Comparison of ENCODE assay signal across 27 cellular contexts in the genomic region with DNA sequence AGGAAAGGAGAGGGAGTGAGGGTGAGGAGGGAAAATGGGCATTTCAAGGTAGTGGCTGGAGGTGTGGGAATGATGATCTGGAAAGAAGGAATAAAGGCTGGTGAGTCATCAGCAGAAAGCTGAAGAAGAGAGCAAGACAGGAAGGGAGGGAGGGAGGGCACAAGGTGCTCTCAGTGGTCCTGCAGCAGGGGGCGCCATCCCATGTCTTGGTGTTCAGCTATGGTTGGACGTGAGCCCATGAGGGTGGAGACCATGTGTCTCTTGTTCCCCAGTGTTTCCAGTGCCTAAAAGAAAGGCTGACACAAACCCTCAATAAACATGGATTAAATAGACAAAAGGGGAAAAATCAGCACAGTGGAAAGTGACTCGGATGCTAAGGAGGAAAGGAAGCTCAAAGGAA.
A peak's percentile ranks its signal among the peaks of the same experiment; 100 is the strongest.
DNase-seq lines count a peak whose midpoint lies in the region; ATAC-seq and TF ChIP-seq lines count a peak whose summit lies in the region.
"Had no signal": no experiment of that assay in that cellular context is flagged by ENCODE, and none has a peak within 500 bp of the region (broad histone marks: within the 10 kb centered on the region; RNA-seq: fewer than 3 reads in every experiment).

No MANE protein-coding gene starts in this region.

- H2AFZ ChIP-seq in osteoblast (ENCODE audit: low read length): no peak overlapping the region

- H4K20me1 ChIP-seq in osteoblast (ENCODE audit: insufficient read depth, low read length): no peaks in the 10 kb centered on the region

- H3K36me3 ChIP-seq in osteoblast (ENCODE audit: insufficient read depth, low read length): no peaks in the 10 kb centered on the region
- H3K36me3 ChIP-seq: cardiac muscle cell, pancreas, SJCRH30, transverse colon had no signal

- H3K27ac ChIP-seq in osteoblast (ENCODE audit: low read depth, low read length): no peak overlapping the region
- H3K27ac ChIP-seq: cardiac muscle cell, pancreas, SJCRH30, transverse colon had no signal

- no peak for ATAC-seq in HG03378 (IDR thresholded peaks at IDR 0.05; ENCODE audit: unreplicated experiment)
- ATAC-seq: activated naive CD8-positive, alpha-beta T cell treated with anti-CD3 and anti-CD28 coated beads, Interleukin-2, amount 50 U/mL, for 24 hours; left lobe of liver; pancreas; stimulated activated effector memory CD8-positive, alpha-beta T cell treated with anti-CD3 and anti-CD28 coated beads, Interleukin-12 subunit alpha, Interleukin-12 subunit beta, amount 100 ng/mL, for 72 hours; T-cell had no signal

- DNase-seq in Ammon's horn (ENCODE audit: low spot score) (peak; percentile 32), EL (peak; percentile 8), NCI-H1694 treated with DMSO at 0.1 percent for 48 hours (lab: John Stamatoyannopoulos, UW) (peak; percentile 8), fibroblast of mammary gland (ENCODE audit: low read depth) (peak; percentile 1), NOMO-1 treated with DMSO at 0.1 percent for 48 hours (lab: John Stamatoyannopoulos, UW; ENCODE audit: unreplicated experiment) (no peak), osteoblast (ENCODE audit: insufficient read length, low spot score, missing footprints) (no peak)
- DNase-seq: activated CD4-positive, alpha-beta memory T cell treated with anti-CD3 and anti-CD28 coated beads, Interleukin-2, amount 10 ng/mL, durations not matched to agents 7 days and 5 days; activated CD4-positive, CD25-positive, alpha-beta regulatory T cell; activated CD8-positive, alpha-beta memory T cell treated with anti-CD3 and anti-CD28 coated beads, Interleukin-2, amount 50 U/mL, for 4 hours; activated naive CD4-positive, alpha-beta T cell; activated naive CD8-positive, alpha-beta T cell treated with anti-CD3 and anti-CD28 coated beads, Interleukin-2, amount 50 U/mL, for 24 hours; Calu3; CD4-positive, CD25-positive, alpha-beta regulatory T cell; hippocampal formation; IMR-90; mesenchymal stem cell; NCI-H1105; NCI-H2081; NCI-H524 treated with DMSO at 0.1 percent for 48 hours; pancreas; T-cell; transverse colon had no signal

- H3K79me2 ChIP-seq in osteoblast (ENCODE audit: insufficient read depth, low read length): no peaks in the 10 kb centered on the region

- TF ChIP-seq CTCF in fibroblast of mammary gland (conservative IDR thresholded peaks at IDR 0.05; ENCODE audit: control insufficient read depth, insufficient read depth, low read depth, low read length) (no peak), osteoblast (IDR thresholded peaks at IDR 0.05; ENCODE audit: extremely low read depth, low read depth, low read length) (no peak)

- no peaks in the 10 kb centered on the region for H3K4me1 ChIP-seq in osteoblast (ENCODE audit: insufficient read depth, low read length)
- H3K4me1 ChIP-seq: pancreas, transverse colon had no signal

- no peak overlapping the region for H3K4me2 ChIP-seq in osteoblast (ENCODE audit: insufficient read depth, low read length)

- H3K4me3 ChIP-seq in fibroblast of mammary gland (ENCODE audit: control insufficient read depth, low read depth, low read length): no peak overlapping the region
- no peak overlapping the region for H3K4me3 ChIP-seq in osteoblast (ENCODE audit: insufficient read depth, low read length)
- H3K4me3 ChIP-seq: cardiac muscle cell, pancreas, SJCRH30, transverse colon had no signal

- H3K9me3 ChIP-seq in osteoblast (ENCODE audit: low read depth, low read length): no peaks in the 10 kb centered on the region
- H3K9me3 ChIP-seq: pancreas, transverse colon had no signal

- no peaks in the 10 kb centered on the region for H3K27me3 ChIP-seq in osteoblast (ENCODE audit: insufficient read depth, low read length)
- H3K27me3 ChIP-seq: cardiac muscle cell, pancreas, SJCRH30, transverse colon had no signal

Comparison
In these comparisons a context has a peak if more than half of its experiments do, and no peak if none do; other contexts are left out.
1. DNase-seq: peak in Ammon's horn (single experiment), EL (single experiment), NCI-H1694 treated with DMSO at 0.1 percent for 48 hours (single experiment) and fibroblast of mammary gland (single experiment); none in NOMO-1 treated with DMSO at 0.1 percent for 48 hours (single experiment) and osteoblast (single experiment).